Comparison of ENCODE assay signal across 12 cellular contexts in the genomic region with DNA sequence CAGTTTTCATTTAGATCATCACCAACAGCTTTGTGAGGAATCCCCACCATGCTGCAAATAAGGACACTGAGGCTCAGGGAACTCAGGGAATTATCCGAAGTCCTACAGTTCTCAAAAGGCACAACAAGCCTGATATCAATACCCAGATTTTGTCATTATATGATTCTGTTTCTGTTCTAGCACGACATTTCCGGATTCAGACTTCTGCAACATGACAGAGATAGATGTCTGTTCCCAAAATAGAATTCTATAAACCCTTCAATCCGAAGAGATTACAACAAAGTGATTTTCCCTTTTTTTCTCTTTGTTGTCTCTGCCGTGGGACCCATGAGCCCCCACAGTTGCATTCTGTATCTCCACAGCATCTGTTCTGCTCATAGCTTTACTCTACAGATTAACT.
A peak's percentile ranks its signal among the peaks of the same experiment; 100 is the strongest.
DNase-seq lines count a peak whose midpoint lies in the region; ATAC-seq, FAIRE-seq and TF ChIP-seq lines count a peak whose summit lies in the region.
"Had no signal": no experiment of that assay in that cellular context is flagged by ENCODE, and none has a peak within 500 bp of the region (broad histone marks: within the 10 kb centered on the region; RNA-seq: fewer than 3 reads in every experiment).

No MANE protein-coding gene starts in this region.

- H3K27ac Mint-ChIP-seq in naive thymus-derived CD4-positive, alpha-beta T cell, result peak overlapping the region in 7 of 9 donors; percentile 8 to 78 (median 69)

- TF ChIP-seq CTCF in D721Med (IDR thresholded peaks at IDR 0.05; ENCODE audit: insufficient read depth, missing control alignments), result no peak

- ATAC-seq in GM18502 (IDR thresholded peaks at IDR 0.05; ENCODE audit: poor library complexity, unreplicated experiment), result peak; percentile 35
- peak; percentile 30 for ATAC-seq in GM21390 (IDR thresholded peaks at IDR 0.05; ENCODE audit: unreplicated experiment)
- peak; percentile 37 for ATAC-seq in HG03571 (IDR thresholded peaks at IDR 0.05; ENCODE audit: unreplicated experiment)
- no peak for ATAC-seq in naive thymus-derived CD4-positive, alpha-beta T cell
- no peak for ATAC-seq in GM18870 (IDR thresholded peaks at IDR 0.05; ENCODE audit: unreplicated experiment)

- H3K4me3 Mint-ChIP-seq in naive thymus-derived CD4-positive, alpha-beta T cell, result peak overlapping the region in 5 of 10 donors; percentile 16 to 60 (median 28)
- H3K4me3 Mint-ChIP-seq: activated T-cell treated with anti-CD3 and anti-CD28 coated beads, Interleukin-2, amount 50 U/mL, for 4 hours had no signal

- POLR2A ChIA-PET in naive thymus-derived CD4-positive, alpha-beta T cell (lab: Charles Lee), result interaction anchor here (1.0 to 1.6 kb wide), 4 partner anchors 13 to 23 kb away, joined by 3 to 6 read pairs (median 5); no protein-coding TSS in a partner anchor

- FAIRE-seq in D721Med (lab: Jason Lieb, UNC), result no peak

- no peak overlapping the region for H3K4me3 ChIP-seq in naive thymus-derived CD4-positive, alpha-beta T cell (ENCODE audit: low read length)

- CTCF ChIA-PET in naive thymus-derived CD4-positive, alpha-beta T cell (lab: Charles Lee), result interaction anchor here (1.5 kb wide), 1 partner anchor 15 kb away, joined by 3 read pairs; no protein-coding TSS in a partner anchor

- no peaks in the 10 kb centered on the region for H3K27me3 Mint-ChIP-seq in naive thymus-derived CD4-positive, alpha-beta T cell

- H3K9me3 Mint-ChIP-seq in naive thymus-derived CD4-positive, alpha-beta T cell, result no peaks in the 10 kb centered on the region
- H3K9me3 Mint-ChIP-seq: activated T-cell treated with anti-CD3 and anti-CD28 coated beads, Interleukin-2, amount 50 U/mL, for 4 hours had no signal

- no peak for DNase-seq in naive thymus-derived CD4-positive, alpha-beta T cell
- DNase-seq in D721Med (ENCODE audit: insufficient read length, low spot score) (no peak), NCI-H446 (lab: John Stamatoyannopoulos, UW) (no peak), NCI-H748 (lab: John Stamatoyannopoulos, UW; ENCODE audit: unreplicated experiment) (no peak)
- DNase-seq: activated T-cell treated with anti-CD3 and anti-CD28 coated beads, Interleukin-2, amount 50 U/mL, for 4 hours; cortex of kidney; DMS53; NCI-H526 had no signal

- peaks cover 41 to 90% (median 85%) of the 10 kb centered on the region in 7 donors for H3K4me1 Mint-ChIP-seq in naive thymus-derived CD4-positive, alpha-beta T cell

- no peak overlapping the region for H3K27ac ChIP-seq in naive thymus-derived CD4-positive, alpha-beta T cell (ENCODE audit: low read depth, low read length)

- peaks cover 0 to 23% (median 9%) of the 10 kb centered on the region in 5 donors for H3K36me3 Mint-ChIP-seq in naive thymus-derived CD4-positive, alpha-beta T cell

- H3K36me3 ChIP-seq in naive thymus-derived CD4-positive, alpha-beta T cell (ENCODE audit: control insufficient read depth in 2 of 3, insufficient read depth in 3 of 3, low read length in 3 of 3), result no peaks in the 10 kb centered on the region

- H3K9me3 ChIP-seq in naive thymus-derived CD4-positive, alpha-beta T cell (ENCODE audit: control insufficient read depth in 2 of 3, low read length in 3 of 3), result no peaks in the 10 kb centered on the region

- intact Hi-C loops in naive thymus-derived CD4-positive, alpha-beta T cell (cut with micrococcal nuclease), result loop anchor here in 1 of 2 donors (1.0 kb wide), 1 partner anchor 17 kb away; no protein-coding TSS in a partner anchor

- peaks cover 17 to 32% of the 10 kb centered on the region in 2 donors for H3K4me1 ChIP-seq in naive thymus-derived CD4-positive, alpha-beta T cell (ENCODE audit: control insufficient read depth in 2 of 2, insufficient read depth in 2 of 2, low read length in 2 of 2)

- H3K27me3 ChIP-seq in naive thymus-derived CD4-positive, alpha-beta T cell (ENCODE audit: control insufficient read depth in 2 of 2, insufficient read depth in 2 of 2, low read length in 2 of 2), result no peaks in the 10 kb centered on the region

Comparison
In these comparisons a context has a peak if more than half of its experiments do, and no peak if none do; other contexts are left out.
1. ATAC-seq: peak in GM18502 (single experiment), GM21390 (single experiment) and HG03571 (single experiment); none in naive thymus-derived CD4-positive, alpha-beta T cell (single experiment) and GM18870 (single experiment).